ENCODE assay signal across 1 cellular context in the genomic region with DNA sequence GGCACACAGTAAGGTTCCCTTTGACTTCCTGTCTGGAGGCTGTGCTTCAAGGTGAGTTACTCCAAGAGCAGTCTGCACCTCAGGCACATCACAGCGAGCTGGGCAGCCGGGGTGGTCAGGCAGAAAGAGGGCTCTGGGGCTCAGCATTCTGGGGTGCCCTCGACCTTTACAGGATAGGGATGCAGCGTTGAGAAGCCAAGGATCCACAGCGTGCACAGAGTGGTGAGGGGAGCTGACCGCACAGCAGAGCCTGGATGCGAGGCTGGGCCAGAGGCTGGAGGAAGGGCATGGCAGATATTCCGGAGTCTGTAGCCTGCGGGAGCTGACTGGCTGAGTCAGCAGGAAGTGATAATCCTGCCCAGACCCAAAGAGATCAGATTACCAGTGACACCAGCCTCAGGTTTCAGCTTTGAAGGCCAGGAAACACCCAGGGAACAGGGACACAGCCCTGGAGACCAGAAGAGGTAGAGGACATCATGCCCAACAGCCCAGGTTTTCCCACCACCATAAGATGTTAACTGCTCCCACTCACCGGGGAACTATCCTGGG.
A peak's percentile ranks its signal among the peaks of the same experiment; 100 is the strongest.
TF ChIP-seq lines count a peak whose summit lies in the region.

No MANE protein-coding gene starts in this region.

TF ChIP-seq in HepG2, 621 proteins besides CTCF, POLR2A, EP300 and RAD21 (continued from another document and continues in another):
- TF ChIP-seq, protein P1, sequence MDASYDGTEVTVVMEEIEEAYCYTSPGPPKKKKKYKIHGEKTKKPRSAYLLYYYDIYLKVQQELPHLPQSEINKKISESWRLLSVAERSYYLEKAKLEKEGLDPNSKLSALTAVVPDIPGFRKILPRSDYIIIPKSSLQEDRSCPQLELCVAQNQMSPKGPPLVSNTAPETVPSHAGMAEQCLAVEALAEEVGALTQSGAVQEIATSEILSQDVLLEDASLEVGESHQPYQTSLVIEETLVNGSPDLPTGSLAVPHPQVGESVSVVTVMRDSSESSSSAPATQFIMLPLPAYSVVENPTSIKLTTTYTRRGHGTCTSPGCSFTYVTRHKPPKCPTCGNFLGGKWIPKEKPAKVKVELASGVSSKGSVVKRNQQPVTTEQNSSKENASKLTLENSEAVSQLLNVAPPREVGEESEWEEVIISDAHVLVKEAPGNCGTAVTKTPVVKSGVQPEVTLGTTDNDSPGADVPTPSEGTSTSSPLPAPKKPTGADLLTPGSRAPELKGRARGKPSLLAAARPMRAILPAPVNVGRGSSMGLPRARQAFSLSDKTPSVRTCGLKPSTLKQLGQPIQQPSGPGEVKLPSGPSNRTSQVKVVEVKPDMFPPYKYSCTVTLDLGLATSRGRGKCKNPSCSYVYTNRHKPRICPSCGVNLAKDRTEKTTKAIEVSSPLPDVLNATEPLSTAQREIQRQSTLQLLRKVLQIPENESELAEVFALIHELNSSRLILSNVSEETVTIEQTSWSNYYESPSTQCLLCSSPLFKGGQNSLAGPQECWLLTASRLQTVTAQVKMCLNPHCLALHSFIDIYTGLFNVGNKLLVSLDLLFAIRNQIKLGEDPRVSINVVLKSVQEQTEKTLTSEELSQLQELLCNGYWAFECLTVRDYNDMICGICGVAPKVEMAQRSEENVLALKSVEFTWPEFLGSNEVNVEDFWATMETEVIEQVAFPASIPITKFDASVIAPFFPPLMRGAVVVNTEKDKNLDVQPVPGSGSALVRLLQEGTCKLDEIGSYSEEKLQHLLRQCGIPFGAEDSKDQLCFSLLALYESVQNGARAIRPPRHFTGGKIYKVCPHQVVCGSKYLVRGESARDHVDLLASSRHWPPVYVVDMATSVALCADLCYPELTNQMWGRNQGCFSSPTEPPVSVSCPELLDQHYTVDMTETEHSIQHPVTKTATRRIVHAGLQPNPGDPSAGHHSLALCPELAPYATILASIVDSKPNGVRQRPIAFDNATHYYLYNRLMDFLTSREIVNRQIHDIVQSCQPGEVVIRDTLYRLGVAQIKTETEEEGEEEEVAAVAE (CRISPR knock-in tag; IDR thresholded peaks at IDR 0.05; ENCODE audit: borderline replicate concordance), result no peak
- TF ChIP-seq ZNF768 (CRISPR knock-in tag; IDR thresholded peaks at IDR 0.05), result peak; percentile 87; the same call in 1 of the 2 replicates
- TF ChIP-seq FOXJ3 (CRISPR knock-in tag; IDR thresholded peaks at IDR 0.05; ENCODE audit: borderline replicate concordance), result no peak
- no peak for TF ChIP-seq SP4 (CRISPR knock-in tag; IDR thresholded peaks at IDR 0.05)
- TF ChIP-seq, protein P2, sequence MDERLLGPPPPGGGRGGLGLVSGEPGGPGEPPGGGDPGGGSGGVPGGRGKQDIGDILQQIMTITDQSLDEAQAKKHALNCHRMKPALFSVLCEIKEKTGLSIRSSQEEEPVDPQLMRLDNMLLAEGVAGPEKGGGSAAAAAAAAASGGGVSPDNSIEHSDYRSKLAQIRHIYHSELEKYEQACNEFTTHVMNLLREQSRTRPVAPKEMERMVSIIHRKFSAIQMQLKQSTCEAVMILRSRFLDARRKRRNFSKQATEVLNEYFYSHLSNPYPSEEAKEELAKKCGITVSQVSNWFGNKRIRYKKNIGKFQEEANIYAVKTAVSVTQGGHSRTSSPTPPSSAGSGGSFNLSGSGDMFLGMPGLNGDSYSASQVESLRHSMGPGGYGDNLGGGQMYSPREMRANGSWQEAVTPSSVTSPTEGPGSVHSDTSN (CRISPR knock-in tag; IDR thresholded peaks at IDR 0.05), result no peak
- TF ChIP-seq KDM5A (IDR thresholded peaks at IDR 0.05; ENCODE audit: borderline replicate concordance, low read length), result no peak
- TF ChIP-seq, protein P3, sequence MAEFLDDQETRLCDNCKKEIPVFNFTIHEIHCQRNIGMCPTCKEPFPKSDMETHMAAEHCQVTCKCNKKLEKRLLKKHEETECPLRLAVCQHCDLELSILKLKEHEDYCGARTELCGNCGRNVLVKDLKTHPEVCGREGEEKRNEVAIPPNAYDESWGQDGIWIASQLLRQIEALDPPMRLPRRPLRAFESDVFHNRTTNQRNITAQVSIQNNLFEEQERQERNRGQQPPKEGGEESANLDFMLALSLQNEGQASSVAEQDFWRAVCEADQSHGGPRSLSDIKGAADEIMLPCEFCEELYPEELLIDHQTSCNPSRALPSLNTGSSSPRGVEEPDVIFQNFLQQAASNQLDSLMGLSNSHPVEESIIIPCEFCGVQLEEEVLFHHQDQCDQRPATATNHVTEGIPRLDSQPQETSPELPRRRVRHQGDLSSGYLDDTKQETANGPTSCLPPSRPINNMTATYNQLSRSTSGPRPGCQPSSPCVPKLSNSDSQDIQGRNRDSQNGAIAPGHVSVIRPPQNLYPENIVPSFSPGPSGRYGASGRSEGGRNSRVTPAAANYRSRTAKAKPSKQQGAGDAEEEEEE (CRISPR knock-in tag; IDR thresholded peaks at IDR 0.05; ENCODE audit: borderline replicate concordance), result no peak
- TF ChIP-seq GTF2F1 (IDR thresholded peaks at IDR 0.05; ENCODE audit: low read length), result no peak
- TF ChIP-seq, protein P4, sequence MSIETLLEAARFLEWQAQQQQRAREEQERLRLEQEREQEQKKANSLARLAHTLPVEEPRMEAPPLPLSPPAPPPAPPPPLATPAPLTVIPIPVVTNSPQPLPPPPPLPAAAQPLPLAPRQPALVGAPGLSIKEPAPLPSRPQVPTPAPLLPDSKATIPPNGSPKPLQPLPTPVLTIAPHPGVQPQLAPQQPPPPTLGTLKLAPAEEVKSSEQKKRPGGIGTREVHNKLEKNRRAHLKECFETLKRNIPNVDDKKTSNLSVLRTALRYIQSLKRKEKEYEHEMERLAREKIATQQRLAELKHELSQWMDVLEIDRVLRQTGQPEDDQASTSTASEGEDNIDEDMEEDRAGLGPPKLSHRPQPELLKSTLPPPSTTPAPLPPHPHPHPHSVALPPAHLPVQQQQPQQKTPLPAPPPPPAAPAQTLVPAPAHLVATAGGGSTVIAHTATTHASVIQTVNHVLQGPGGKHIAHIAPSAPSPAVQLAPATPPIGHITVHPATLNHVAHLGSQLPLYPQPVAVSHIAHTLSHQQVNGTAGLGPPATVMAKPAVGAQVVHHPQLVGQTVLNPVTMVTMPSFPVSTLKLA (IDR thresholded peaks at IDR 0.05), result no peak
- no peak for TF ChIP-seq RFX3 (CRISPR knock-in tag; IDR thresholded peaks at IDR 0.05)
- TF ChIP-seq, protein P5, sequence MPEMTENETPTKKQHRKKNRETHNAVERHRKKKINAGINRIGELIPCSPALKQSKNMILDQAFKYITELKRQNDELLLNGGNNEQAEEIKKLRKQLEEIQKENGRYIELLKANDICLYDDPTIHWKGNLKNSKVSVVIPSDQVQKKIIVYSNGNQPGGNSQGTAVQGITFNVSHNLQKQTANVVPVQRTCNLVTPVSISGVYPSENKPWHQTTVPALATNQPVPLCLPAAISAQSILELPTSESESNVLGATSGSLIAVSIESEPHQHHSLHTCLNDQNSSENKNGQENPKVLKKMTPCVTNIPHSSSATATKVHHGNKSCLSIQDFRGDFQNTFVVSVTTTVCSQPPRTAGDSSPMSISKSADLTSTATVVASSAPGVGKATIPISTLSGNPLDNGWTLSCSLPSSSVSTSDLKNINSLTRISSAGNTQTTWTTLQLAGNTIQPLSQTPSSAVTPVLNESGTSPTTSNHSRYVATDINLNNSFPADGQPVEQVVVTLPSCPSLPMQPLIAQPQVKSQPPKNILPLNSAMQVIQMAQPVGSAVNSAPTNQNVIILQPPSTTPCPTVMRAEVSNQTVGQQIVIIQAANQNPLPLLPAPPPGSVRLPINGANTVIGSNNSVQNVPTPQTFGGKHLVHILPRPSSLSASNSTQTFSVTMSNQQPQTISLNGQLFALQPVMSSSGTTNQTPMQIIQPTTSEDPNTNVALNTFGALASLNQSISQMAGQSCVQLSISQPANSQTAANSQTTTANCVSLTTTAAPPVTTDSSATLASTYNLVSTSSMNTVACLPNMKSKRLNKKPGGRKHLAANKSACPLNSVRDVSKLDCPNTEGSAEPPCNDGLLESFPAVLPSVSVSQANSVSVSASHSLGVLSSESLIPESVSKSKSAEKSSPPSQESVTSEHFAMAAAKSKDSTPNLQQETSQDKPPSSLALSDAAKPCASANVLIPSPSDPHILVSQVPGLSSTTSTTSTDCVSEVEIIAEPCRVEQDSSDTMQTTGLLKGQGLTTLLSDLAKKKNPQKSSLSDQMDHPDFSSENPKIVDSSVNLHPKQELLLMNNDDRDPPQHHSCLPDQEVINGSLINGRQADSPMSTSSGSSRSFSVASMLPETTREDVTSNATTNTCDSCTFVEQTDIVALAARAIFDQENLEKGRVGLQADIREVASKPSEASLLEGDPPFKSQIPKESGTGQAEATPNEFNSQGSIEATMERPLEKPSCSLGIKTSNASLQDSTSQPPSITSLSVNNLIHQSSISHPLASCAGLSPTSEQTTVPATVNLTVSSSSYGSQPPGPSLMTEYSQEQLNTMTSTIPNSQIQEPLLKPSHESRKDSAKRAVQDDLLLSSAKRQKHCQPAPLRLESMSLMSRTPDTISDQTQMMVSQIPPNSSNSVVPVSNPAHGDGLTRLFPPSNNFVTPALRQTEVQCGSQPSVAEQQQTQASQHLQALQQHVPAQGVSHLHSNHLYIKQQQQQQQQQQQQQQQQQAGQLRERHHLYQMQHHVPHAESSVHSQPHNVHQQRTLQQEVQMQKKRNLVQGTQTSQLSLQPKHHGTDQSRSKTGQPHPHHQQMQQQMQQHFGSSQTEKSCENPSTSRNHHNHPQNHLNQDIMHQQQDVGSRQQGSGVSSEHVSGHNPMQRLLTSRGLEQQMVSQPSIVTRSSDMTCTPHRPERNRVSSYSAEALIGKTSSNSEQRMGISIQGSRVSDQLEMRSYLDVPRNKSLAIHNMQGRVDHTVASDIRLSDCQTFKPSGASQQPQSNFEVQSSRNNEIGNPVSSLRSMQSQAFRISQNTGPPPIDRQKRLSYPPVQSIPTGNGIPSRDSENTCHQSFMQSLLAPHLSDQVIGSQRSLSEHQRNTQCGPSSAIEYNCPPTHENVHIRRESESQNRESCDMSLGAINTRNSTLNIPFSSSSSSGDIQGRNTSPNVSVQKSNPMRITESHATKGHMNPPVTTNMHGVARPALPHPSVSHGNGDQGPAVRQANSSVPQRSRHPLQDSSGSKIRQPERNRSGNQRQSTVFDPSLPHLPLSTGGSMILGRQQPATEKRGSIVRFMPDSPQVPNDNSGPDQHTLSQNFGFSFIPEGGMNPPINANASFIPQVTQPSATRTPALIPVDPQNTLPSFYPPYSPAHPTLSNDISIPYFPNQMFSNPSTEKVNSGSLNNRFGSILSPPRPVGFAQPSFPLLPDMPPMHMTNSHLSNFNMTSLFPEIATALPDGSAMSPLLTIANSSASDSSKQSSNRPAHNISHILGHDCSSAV (CRISPR knock-in tag; IDR thresholded peaks at IDR 0.05; ENCODE audit: borderline replicate concordance), result no peak
- TF ChIP-seq HDAC1 (CRISPR knock-in tag; IDR thresholded peaks at IDR 0.05), result no peak
- TF ChIP-seq ZNF775 (CRISPR knock-in tag; IDR thresholded peaks at IDR 0.05; ENCODE audit: borderline replicate concordance), result no peak
- TF ChIP-seq SP5 (CRISPR knock-in tag; IDR thresholded peaks at IDR 0.05; ENCODE audit: borderline replicate concordance, low read depth), result no peak
- TF ChIP-seq, protein P6, sequence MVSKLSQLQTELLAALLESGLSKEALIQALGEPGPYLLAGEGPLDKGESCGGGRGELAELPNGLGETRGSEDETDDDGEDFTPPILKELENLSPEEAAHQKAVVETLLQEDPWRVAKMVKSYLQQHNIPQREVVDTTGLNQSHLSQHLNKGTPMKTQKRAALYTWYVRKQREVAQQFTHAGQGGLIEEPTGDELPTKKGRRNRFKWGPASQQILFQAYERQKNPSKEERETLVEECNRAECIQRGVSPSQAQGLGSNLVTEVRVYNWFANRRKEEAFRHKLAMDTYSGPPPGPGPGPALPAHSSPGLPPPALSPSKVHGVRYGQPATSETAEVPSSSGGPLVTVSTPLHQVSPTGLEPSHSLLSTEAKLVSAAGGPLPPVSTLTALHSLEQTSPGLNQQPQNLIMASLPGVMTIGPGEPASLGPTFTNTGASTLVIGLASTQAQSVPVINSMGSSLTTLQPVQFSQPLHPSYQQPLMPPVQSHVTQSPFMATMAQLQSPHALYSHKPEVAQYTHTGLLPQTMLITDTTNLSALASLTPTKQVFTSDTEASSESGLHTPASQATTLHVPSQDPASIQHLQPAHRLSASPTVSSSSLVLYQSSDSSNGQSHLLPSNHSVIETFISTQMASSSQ (IDR thresholded peaks at IDR 0.05; ENCODE audit: low read depth), result no peak
- TF ChIP-seq, protein P6 (CRISPR knock-in tag; IDR thresholded peaks at IDR 0.05; ENCODE audit: borderline replicate concordance), result no peak
- no peak for TF ChIP-seq ATAD3A (CRISPR knock-in tag; IDR thresholded peaks at IDR 0.05)
- no peak for TF ChIP-seq HOXD1 (CRISPR knock-in tag; IDR thresholded peaks at IDR 0.05)
- TF ChIP-seq CAMTA2 (CRISPR knock-in tag; IDR thresholded peaks at IDR 0.05; ENCODE audit: borderline replicate concordance), result no peak
- TF ChIP-seq, protein P7, sequence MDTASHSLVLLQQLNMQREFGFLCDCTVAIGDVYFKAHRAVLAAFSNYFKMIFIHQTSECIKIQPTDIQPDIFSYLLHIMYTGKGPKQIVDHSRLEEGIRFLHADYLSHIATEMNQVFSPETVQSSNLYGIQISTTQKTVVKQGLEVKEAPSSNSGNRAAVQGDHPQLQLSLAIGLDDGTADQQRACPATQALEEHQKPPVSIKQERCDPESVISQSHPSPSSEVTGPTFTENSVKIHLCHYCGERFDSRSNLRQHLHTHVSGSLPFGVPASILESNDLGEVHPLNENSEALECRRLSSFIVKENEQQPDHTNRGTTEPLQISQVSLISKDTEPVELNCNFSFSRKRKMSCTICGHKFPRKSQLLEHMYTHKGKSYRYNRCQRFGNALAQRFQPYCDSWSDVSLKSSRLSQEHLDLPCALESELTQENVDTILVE (CRISPR knock-in tag; IDR thresholded peaks at IDR 0.05), result no peak
- no peak for TF ChIP-seq HNRNPK (IDR thresholded peaks at IDR 0.05; ENCODE audit: low read depth, low read length, poor library complexity, severe bottlenecking)
- TF ChIP-seq, protein P8, sequence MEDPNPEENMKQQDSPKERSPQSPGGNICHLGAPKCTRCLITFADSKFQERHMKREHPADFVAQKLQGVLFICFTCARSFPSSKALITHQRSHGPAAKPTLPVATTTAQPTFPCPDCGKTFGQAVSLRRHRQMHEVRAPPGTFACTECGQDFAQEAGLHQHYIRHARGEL (CRISPR knock-in tag; IDR thresholded peaks at IDR 0.05), result no peak
- TF ChIP-seq MED1 (CRISPR knock-in tag; IDR thresholded peaks at IDR 0.05), result peak; percentile 51
- no peak for TF ChIP-seq CEBPG (CRISPR knock-in tag; IDR thresholded peaks at IDR 0.05)
- no peak for TF ChIP-seq TARDBP (CRISPR knock-in tag; IDR thresholded peaks at IDR 0.05)
- TF ChIP-seq U2AF2 (IDR thresholded peaks at IDR 0.05; ENCODE audit: low read depth, low read length), result no peak
